20 cellular contexts compared by ENCODE assay signal in the genomic region with DNA sequence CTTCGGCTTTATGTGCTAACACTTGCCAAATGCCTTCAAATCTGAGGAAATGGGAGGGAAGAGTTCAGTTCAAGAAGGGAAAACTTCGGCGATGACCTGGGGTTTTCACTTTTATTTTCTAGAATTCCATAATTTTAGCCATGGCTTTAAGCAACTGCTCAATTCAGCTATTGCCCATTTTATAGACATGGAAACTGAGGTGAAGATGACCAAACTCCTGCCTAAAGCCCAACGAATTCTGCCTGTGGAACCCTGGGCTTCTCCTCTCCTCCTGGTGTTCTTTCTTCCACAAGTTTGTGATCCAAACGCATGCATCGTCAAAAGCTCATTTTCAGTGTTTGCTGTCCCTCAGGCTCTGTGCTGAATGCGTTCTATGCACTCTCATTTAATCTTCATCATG. TPM values are rescaled to one million over a fixed set of nuclear protein-coding genes. Genes with fewer than 3 reads are reported as not detected.
A peak's percentile ranks its signal among the peaks of the same experiment; 100 is the strongest.
DNase-seq lines count a peak whose midpoint lies in the region; ATAC-seq, FAIRE-seq and TF ChIP-seq lines count a peak whose summit lies in the region.
"Had no signal": no experiment of that assay in that cellular context is flagged by ENCODE, and none has a peak within 500 bp of the region (broad histone marks: within the 10 kb centered on the region; RNA-seq: fewer than 3 reads in every experiment).

No MANE protein-coding gene starts in this region.

- CTCF ChIA-PET in HepG2 (lab: Yijun Ruan, JAX; ENCODE audit: low intra/inter-chr PET ratio, low total read pairs): no interaction called here
- CTCF ChIA-PET in K562 (lab: Yijun Ruan, JAX; ENCODE audit: low intra/inter-chr PET ratio): no interaction called here

- POLR2A ChIA-PET in HepG2 (lab: Yijun Ruan, JAX) (interaction anchor here (0.6 kb wide), 1 partner anchor 178 kb away, joined by 3 read pairs; no protein-coding TSS in a partner anchor), K562 (lab: Yijun Ruan, JAX) (no interaction called here)

- H3K79me2 ChIP-seq in HepG2 (ENCODE audit: insufficient read depth, low read length): no peaks in the 10 kb centered on the region
- no peaks in the 10 kb centered on the region for H3K79me2 ChIP-seq in K562 (ENCODE audit: control insufficient read depth, insufficient read depth, low read length)

- peak; percentile 40 for FAIRE-seq in HepG2 (lab: Jason Lieb, UNC)
- FAIRE-seq in K562 (lab: Jason Lieb, UNC): no peak
- FAIRE-seq: GM12892, GM18507, H54 had no signal

- TF ChIP-seq EP300 in HepG2 (IDR thresholded peaks at IDR 0.05; ENCODE audit: low read depth in 2 of 2, low read length in 2 of 2) (no peak), HepG2 (CRISPR knock-in tag; IDR thresholded peaks at IDR 0.05; ENCODE audit: borderline replicate concordance) (no peak), K562 (IDR thresholded peaks at IDR 0.05; ENCODE audit: low read length) (no peak)

- 83 to 89% methylated on average over 7 of the region's 7 CpGs for WGBS in heart right ventricle, 2 donors
- WGBS in HepG2 (ENCODE audit: low lambda C conversion rate): 66% methylated on average over 7 of the region's 7 CpGs
- 65% methylated on average over 7 of the region's 7 CpGs for WGBS in right lobe of liver (ENCODE audit: insufficient coverage, low coverage, low lambda C conversion rate, missing lambda C conversion rate)
- 0% methylated on average over 7 of the region's 7 CpGs for WGBS in K562 (ENCODE audit: insufficient coverage, low coverage, missing lambda C conversion rate)

- peak overlapping the region in 7 of 10 donors; percentile 42 to 83 (median 71) for H3K27ac ChIP-seq in heart right ventricle
- no peak overlapping the region for H3K27ac ChIP-seq in HepG2 (ENCODE audit: extremely low read length, insufficient read depth, low read length)
- H3K27ac ChIP-seq in right lobe of liver: no peak overlapping the region
- H3K27ac ChIP-seq in K562 (ENCODE audit: extremely low read depth, low read depth, low read length): no peak overlapping the region
- peak overlapping the region; percentile 27 for H3K27ac ChIP-seq in vagina
- no peak overlapping the region for H3K27ac ChIP-seq in upper lobe of right lung

- H3K9me3 ChIP-seq in heart right ventricle (no peaks in the 10 kb centered on the region), HepG2 (ENCODE audit: low read length) (no peaks in the 10 kb centered on the region), right lobe of liver (no peaks in the 10 kb centered on the region), K562 (replicated peaks; ENCODE audit: control insufficient read depth, insufficient read depth, low read depth, low read length) (no peaks in the 10 kb centered on the region), vagina (no peaks in the 10 kb centered on the region), upper lobe of right lung (no peaks in the 10 kb centered on the region)
- H3K9me3 ChIP-seq: BE2C had no signal

- intact Hi-C loops in heart right ventricle (cut with DNase I): no loop called here
- intact Hi-C loops in Right ventricle myocardium inferior (cut with DNase I): no loop called here
- intact Hi-C loops in HepG2 (cut with micrococcal nuclease; ENCODE audit: unreplicated experiment): no loop called here
- intact Hi-C loops in right lobe of liver (cut with DNase I): no loop called here
- intact Hi-C loops in K562 (cut with micrococcal nuclease): no loop called here
- intact Hi-C loops in vagina (cut with DNase I): no loop called here
- intact Hi-C loops in upper lobe of right lung (cut with DNase I): no loop called here

- H3K27me3 ChIP-seq in heart right ventricle (no peaks in the 10 kb centered on the region), HepG2 (ENCODE audit: control insufficient read depth in 1 of 2, insufficient read depth in 2 of 2, low read length in 2 of 2) (no peaks in the 10 kb centered on the region), right lobe of liver (no peaks in the 10 kb centered on the region), K562 (ENCODE audit: control insufficient read depth in 2 of 2, insufficient read depth in 2 of 2, low read length in 2 of 2) (peaks cover 2 to 30% of the 10 kb centered on the region in 2 experiments; a peak in 4 of 5 replicates), vagina (no peaks in the 10 kb centered on the region), upper lobe of right lung (no peaks in the 10 kb centered on the region)
- H3K27me3 ChIP-seq: BE2C had no signal

- no peak for ATAC-seq in heart right ventricle
- ATAC-seq in Right ventricle myocardium inferior: no peak
- no peak for ATAC-seq in HepG2
- no peak for ATAC-seq in right lobe of liver
- ATAC-seq in K562: no peak
- ATAC-seq in left lobe of liver: no peak
- ATAC-seq in upper lobe of right lung: no peak
- ATAC-seq: GM23338 had no signal

- DNase-seq in heart right ventricle: no peak
- DNase-seq in Right ventricle myocardium inferior (ENCODE audit: missing footprints): no peak
- DNase-seq in HepG2 (ENCODE audit: low spot score): no peak
- DNase-seq in right lobe of liver: no peak
- DNase-seq in K562 (ENCODE audit: extremely low read depth in 1 of 4, low spot score in 3 of 4): no peak
- no peak for DNase-seq in vagina (ENCODE audit: extremely low spot score in 2 of 2)
- no peak for DNase-seq in left lobe of liver (ENCODE audit: low spot score)
- no peak for DNase-seq in upper lobe of right lung
- DNase-seq: ACHN; CD4-positive, alpha-beta memory T cell; DMS153; DMS79; GDM1; HCEC 1CT had no signal

- no peaks in the 10 kb centered on the region for H4K20me1 ChIP-seq in HepG2 (ENCODE audit: insufficient read depth, low read length)
- no peaks in the 10 kb centered on the region for H4K20me1 ChIP-seq in K562 (replicated peaks; ENCODE audit: control insufficient read depth, insufficient read depth, low read length)

- no peak overlapping the region for H2AFZ ChIP-seq in HepG2 (ENCODE audit: low read length)
- H2AFZ ChIP-seq in K562 (ENCODE audit: low read depth, low read length): no peak overlapping the region
- H2AFZ ChIP-seq: GM23338 had no signal

- H3K9ac ChIP-seq in HepG2 (ENCODE audit: insufficient read depth, low read depth, low read length): no peak overlapping the region
- H3K9ac ChIP-seq in K562 (ENCODE audit: insufficient read depth in 1 of 2, low read depth in 2 of 2, low read length in 2 of 2): no peak overlapping the region

- TF ChIP-seq POLR2A in HepG2 (IDR thresholded peaks at IDR 0.05; ENCODE audit: insufficient read depth in 1 of 2, low read depth in 2 of 2, low read length in 2 of 2) (no peak), right lobe of liver (IDR thresholded peaks at IDR 0.05) (no peak), K562 (conservative IDR thresholded peaks at IDR 0.05) (no peak), vagina (IDR thresholded peaks at IDR 0.05) (no peak)

- H3K4me3 ChIP-seq in heart right ventricle (no peak overlapping the region), HepG2 (replicated peaks in 1 of 3; ENCODE audit: insufficient read depth in 1 of 3, low read depth in 2 of 3, low read length in 3 of 3) (no peak overlapping the region), right lobe of liver (no peak overlapping the region), K562 (no peak overlapping the region), vagina (no peak overlapping the region), upper lobe of right lung (no peak overlapping the region)
- H3K4me3 ChIP-seq: GM23338 had no signal

- BruUV-seq in HepG2 (replicated peaks; lab: Mats Ljungman, UMichigan): no TSS peak
- BruUV-seq in K562 (replicated peaks; lab: Mats Ljungman, UMichigan): no TSS peak

- in situ Hi-C loops in HepG2 (cut with HindIII; ENCODE audit: extremely low pct_ligation_motif_present, low pct_unique_long_range_greater_than_20kb): no loop called here
- in situ Hi-C loops in K562 (cut with MboI): no loop called here

- TF ChIP-seq CTCF in heart right ventricle (IDR thresholded peaks at IDR 0.05): no peak
- no peak for TF ChIP-seq CTCF in HepG2 (CRISPR knock-in tag; IDR thresholded peaks at IDR 0.05)
- no peak for TF ChIP-seq CTCF in right lobe of liver (IDR thresholded peaks at IDR 0.05)
- no peak for TF ChIP-seq CTCF in K562 (IDR thresholded peaks at IDR 0.05 in 2 of 3, conservative IDR thresholded peaks at IDR 0.05 in 1 of 3; ENCODE audit: insufficient read depth in 2 of 3, low read depth in 1 of 3, low read length in 3 of 3)
- no peak for TF ChIP-seq CTCF in vagina (IDR thresholded peaks at IDR 0.05)
- no peak for TF ChIP-seq CTCF in upper lobe of right lung (IDR thresholded peaks at IDR 0.05)

- H3K36me3 ChIP-seq in heart right ventricle (no peaks in the 10 kb centered on the region), HepG2 (replicated peaks in 1 of 2; ENCODE audit: control insufficient read depth in 1 of 2, insufficient read depth in 2 of 2, low read length in 2 of 2) (no peaks in the 10 kb centered on the region), right lobe of liver (no peaks in the 10 kb centered on the region), K562 (ENCODE audit: control insufficient read depth, insufficient read depth, low read length) (no peaks in the 10 kb centered on the region), vagina (no peaks in the 10 kb centered on the region), upper lobe of right lung (no peaks in the 10 kb centered on the region)
- H3K36me3 ChIP-seq: BE2C had no signal

- peaks cover 0 to 15% (median 2%) of the 10 kb centered on the region in 9 donors for H3K4me1 ChIP-seq in heart right ventricle
- H3K4me1 ChIP-seq in HepG2 (ENCODE audit: insufficient read depth, low read length): peaks cover 46% of the 10 kb centered on the region
- H3K4me1 ChIP-seq in right lobe of liver: no peaks in the 10 kb centered on the region
- H3K4me1 ChIP-seq in K562 (replicated peaks in 1 of 2; ENCODE audit: control insufficient read depth in 2 of 2, insufficient read depth in 2 of 2, low read length in 2 of 2): peaks cover 0 to 2% of the 10 kb centered on the region in 2 experiments; a peak in 1 of 5 replicates
- H3K4me1 ChIP-seq in vagina: peaks cover 28% of the 10 kb centered on the region
- no peaks in the 10 kb centered on the region for H3K4me1 ChIP-seq in upper lobe of right lung

- H3K4me2 ChIP-seq in HepG2 (ENCODE audit: low read depth, low read length): no peak overlapping the region
- no peak overlapping the region for H3K4me2 ChIP-seq in K562 (ENCODE audit: insufficient read depth, low read length)
- H3K4me2 ChIP-seq: GM23338 had no signal

- TF ChIP-seq RAD21 in HepG2 (CRISPR knock-in tag; IDR thresholded peaks at IDR 0.05): no peak
- TF ChIP-seq RAD21 in K562 (CRISPR knock-in tag; conservative IDR thresholded peaks at IDR 0.05 in 1 of 2, IDR thresholded peaks at IDR 0.05 in 1 of 2): no peak

- H3K9me1 ChIP-seq in K562 (ENCODE audit: control insufficient read depth, insufficient read depth, low read length): no peaks in the 10 kb centered on the region

RNA-seq across cellular contexts. Expression of a gene that starts 49.4 kb away (rescaled TPM):
- 100 to 1,000 TPM; 336 to 821 (median 630) TPM for total RNA-seq in heart right ventricle
- 100 to 1,000 TPM; 286 to 507 TPM for polyA plus RNA-seq in heart right ventricle
- 337 TPM for total RNA-seq in Right ventricle myocardium inferior
- 1.6 and 1.7 TPM in 2 replicates for total RNA-seq in HepG2 (2016; rRNA removed; fragmentation: Illumina TruSeq; extraction: Trizol)
- 0.20 and 1.1 TPM in 2 replicates for total RNA-seq in HepG2 (2016; cell fraction: cytosol; rRNA removed; fragmentation: Illumina TruSeq; extraction: Trizol; ENCODE audit: low read depth)
- 1.5 and 2.0 TPM in 2 replicates for total RNA-seq in HepG2 (2016; cell fraction: insoluble cytoplasmic fraction; rRNA removed; fragmentation: Illumina TruSeq; extraction: Trizol)
- 1.7 and 1.8 TPM in 2 replicates for total RNA-seq in HepG2 (2016; cell fraction: membrane; rRNA removed; fragmentation: Illumina TruSeq; extraction: Trizol)
- total RNA-seq in HepG2 (2016; cell fraction: nucleus; rRNA removed; fragmentation: Illumina TruSeq; extraction: Trizol): 1.6 and 2.2 TPM in 2 replicates
- 1.8 and 2.7 TPM in 2 replicates for polyA plus RNA-seq in HepG2 (2011; rRNA removed)
- polyA plus RNA-seq in HepG2 (2011; cell fraction: cytosol; rRNA removed): 1.8 and 2.5 TPM in 2 replicates
- 17.0 and 17.7 TPM in 2 replicates for polyA plus RNA-seq in HepG2 (2011; cell fraction: nucleus; rRNA removed)
- 2.3 and 6.3 TPM in 2 replicates for polyA plus RNA-seq in HepG2 (2012)
- polyA plus RNA-seq in HepG2 (2016; cell fraction: cytosol; fragmentation: Illumina TruSeq; extraction: Trizol; ENCODE audit: low read depth): 0.41 and 0.49 TPM in 2 replicates
- polyA plus RNA-seq in HepG2 (2016; cell fraction: insoluble cytoplasmic fraction; fragmentation: Illumina TruSeq; extraction: Trizol; ENCODE audit: low read depth): 0.75 and 2.0 TPM in 2 replicates
- polyA plus RNA-seq in HepG2 (2016; cell fraction: membrane; fragmentation: Illumina TruSeq; extraction: Trizol; ENCODE audit: low read depth): 0.87 and 0.90 TPM in 2 replicates
- 2.5 TPM in 2 replicates for polyA plus RNA-seq in HepG2 (2016; cell fraction: nucleus; fragmentation: Illumina TruSeq; extraction: Trizol; ENCODE audit: insufficient read depth, low read depth)
- polyA minus RNA-seq in HepG2 (2011; rRNA and poly(A)+ RNA removed; ENCODE audit: low replicate concordance): 0.07 and 9.4 TPM in 2 replicates
- polyA minus RNA-seq in HepG2 (2011; cell fraction: cytosol; rRNA and poly(A)+ RNA removed): 1.2 and 1.8 TPM in 2 replicates
- 3.3 and 6.0 TPM in 2 replicates for polyA minus RNA-seq in HepG2 (2011; cell fraction: nucleus; rRNA and poly(A)+ RNA removed)
- total RNA-seq in right lobe of liver: 1 to 10 TPM in 4 of 6 experiments, under 1 TPM in 2; 0.76 to 2.9 (median 2.1) TPM
- total RNA-seq in K562 (2011; cell fraction: chromatin; rRNA removed; ENCODE audit: low replicate concordance): 1.3 and 1.9 TPM in 2 replicates
- 1.8 TPM in 2 replicates for total RNA-seq in K562 (2011; cell fraction: nucleolus; rRNA removed)
- 0.51 and 2.0 TPM in 2 replicates for total RNA-seq in K562 (2011; cell fraction: nucleoplasm; rRNA removed)
- total RNA-seq in K562 (2014; rRNA removed): 0.18 and 0.37 TPM in 2 replicates
- 0.22 and 0.62 TPM in 2 replicates for total RNA-seq in K562 (2014; rRNA removed; fragmentation: Illumina TruSeq; extraction: Trizol)
- total RNA-seq in K562 (2015; rRNA removed; fragmentation: Illumina TruSeq; extraction: Trizol): 0.14 and 0.26 TPM in 2 replicates
- total RNA-seq in K562 (2021): 0.85 and 0.95 TPM in 2 replicates
- polyA plus RNA-seq in K562 (2011; rRNA removed): 0.24 and 0.61 TPM in 2 replicates
- polyA plus RNA-seq in K562 (2011; cell fraction: cytosol; rRNA removed): 0.65 and 0.98 TPM in 2 replicates
- polyA plus RNA-seq in K562 (2011; cell fraction: nucleus; rRNA removed): 2.1 and 3.5 TPM in 2 replicates
- polyA plus RNA-seq in K562 (2012): 0.85 and 1.0 TPM in 2 replicates
- polyA plus RNA-seq in K562 (2014; fragmentation: Illumina TruSeq; extraction: Trizol): 0.14 and 0.28 TPM in 2 replicates
- under 1 TPM; 0.06 to 0.07 TPM for polyA plus RNA-seq in K562 (2014; fragmentation: Nextera tagmentation; extraction: Ambion mirVana)
- 0.53 and 0.81 TPM in 2 replicates for polyA plus RNA-seq in K562 (2014; rRNA removed)
- polyA minus RNA-seq in K562 (2011; rRNA and poly(A)+ RNA removed): 0.24 and 0.42 TPM in 2 replicates
- 1.4 TPM in 1 of 2 replicates, not detected in the other for polyA minus RNA-seq in K562 (2011; cell fraction: cytosol; rRNA and poly(A)+ RNA removed)
- polyA minus RNA-seq in K562 (2011; cell fraction: nucleus; rRNA and poly(A)+ RNA removed): 1.2 TPM in 2 replicates
- 128 TPM for total RNA-seq in vagina
- 2.4 TPM for total RNA-seq in left lobe of liver
- total RNA-seq in upper lobe of right lung: 48.1 TPM
- polyA plus RNA-seq: CD14-positive monocyte had no signal

RNA-seq across cellular contexts. Expression of a gene that starts 58.3 kb away (rescaled TPM):
- total RNA-seq in heart right ventricle (1 to 10 TPM; 4.0 to 8.8 (median 5.5) TPM), Right ventricle myocardium inferior (6.5 TPM), HepG2 (2016; rRNA removed; fragmentation: Illumina TruSeq; extraction: Trizol) (19.3 and 28.4 TPM in 2 replicates), right lobe of liver (1 to 10 TPM in 4 of 6 experiments, under 1 TPM in 2; 0.68 to 3.3 (median 1.2) TPM), K562 (2014; rRNA removed) (18.1 and 18.3 TPM in 2 replicates), K562 (2014; rRNA removed; fragmentation: Illumina TruSeq; extraction: Trizol) (24.9 and 25.7 TPM in 2 replicates), K562 (2015; rRNA removed; fragmentation: Illumina TruSeq; extraction: Trizol) (26.7 and 27.0 TPM in 2 replicates), K562 (2021) (17.8 and 22.5 TPM in 2 replicates), vagina (7.4 TPM), left lobe of liver (1.9 TPM), upper lobe of right lung (2.8 TPM)
- polyA plus RNA-seq in heart right ventricle (10 to 100 TPM in 1 of 2 donors, 1 to 10 TPM in 1; 6.9 to 13.5 TPM), HepG2 (2011; rRNA removed) (5.4 and 6.5 TPM in 2 replicates), K562 (2011; rRNA removed) (18.6 and 24.6 TPM in 2 replicates), K562 (2014; fragmentation: Illumina TruSeq; extraction: Trizol) (27.7 and 31.9 TPM in 2 replicates), K562 (2014; fragmentation: Nextera tagmentation; extraction: Ambion mirVana) (10 to 100 TPM; 25.4 to 28.1 TPM), K562 (2014; rRNA removed) (17.8 and 20.6 TPM in 2 replicates)
- total RNA-seq in HepG2 (2016; cell fraction: cytosol; rRNA removed; fragmentation: Illumina TruSeq; extraction: Trizol; ENCODE audit: low read depth): 4.4 and 4.7 TPM in 2 replicates
- total RNA-seq in HepG2 (2016; cell fraction: insoluble cytoplasmic fraction; rRNA removed; fragmentation: Illumina TruSeq; extraction: Trizol): 20.6 and 28.8 TPM in 2 replicates
- total RNA-seq in HepG2 (2016; cell fraction: membrane; rRNA removed; fragmentation: Illumina TruSeq; extraction: Trizol): 12.4 TPM in 2 replicates
- total RNA-seq in HepG2 (2016; cell fraction: nucleus; rRNA removed; fragmentation: Illumina TruSeq; extraction: Trizol): 10.8 and 11.4 TPM in 2 replicates
- 4.5 and 4.8 TPM in 2 replicates for polyA plus RNA-seq in HepG2 (2011; cell fraction: cytosol; rRNA removed)
- polyA plus RNA-seq in HepG2 (2011; cell fraction: nucleus; rRNA removed): 2.4 and 3.0 TPM in 2 replicates
- 2.6 and 4.9 TPM in 2 replicates for polyA plus RNA-seq in HepG2 (2012)
- polyA plus RNA-seq in HepG2 (2016; cell fraction: cytosol; fragmentation: Illumina TruSeq; extraction: Trizol; ENCODE audit: low read depth): 2.3 and 2.7 TPM in 2 replicates
- polyA plus RNA-seq in HepG2 (2016; cell fraction: insoluble cytoplasmic fraction; fragmentation: Illumina TruSeq; extraction: Trizol; ENCODE audit: low read depth): 32.3 and 33.0 TPM in 2 replicates
- polyA plus RNA-seq in HepG2 (2016; cell fraction: membrane; fragmentation: Illumina TruSeq; extraction: Trizol; ENCODE audit: low read depth): 5.0 and 6.1 TPM in 2 replicates
- 13.6 and 14.2 TPM in 2 replicates for polyA plus RNA-seq in HepG2 (2016; cell fraction: nucleus; fragmentation: Illumina TruSeq; extraction: Trizol; ENCODE audit: insufficient read depth, low read depth)
- 6.5 and 30.3 TPM in 2 replicates for polyA minus RNA-seq in HepG2 (2011; rRNA and poly(A)+ RNA removed; ENCODE audit: low replicate concordance)
- 2.4 and 3.4 TPM in 2 replicates for polyA minus RNA-seq in HepG2 (2011; cell fraction: cytosol; rRNA and poly(A)+ RNA removed)
- polyA minus RNA-seq in HepG2 (2011; cell fraction: nucleus; rRNA and poly(A)+ RNA removed): 3.1 and 3.5 TPM in 2 replicates
- 14.3 and 15.6 TPM in 2 replicates for total RNA-seq in K562 (2011; cell fraction: chromatin; rRNA removed; ENCODE audit: low replicate concordance)
- 9.3 and 11.7 TPM in 2 replicates for total RNA-seq in K562 (2011; cell fraction: nucleolus; rRNA removed)
- 13.7 and 18.9 TPM in 2 replicates for total RNA-seq in K562 (2011; cell fraction: nucleoplasm; rRNA removed)
- polyA plus RNA-seq in K562 (2011; cell fraction: cytosol; rRNA removed): 14.0 and 17.9 TPM in 2 replicates
- 13.6 and 15.6 TPM in 2 replicates for polyA plus RNA-seq in K562 (2011; cell fraction: nucleus; rRNA removed)
- polyA plus RNA-seq in K562 (2012): 15.0 and 17.9 TPM in 2 replicates
- polyA minus RNA-seq in K562 (2011; rRNA and poly(A)+ RNA removed): 14.8 and 17.0 TPM in 2 replicates
- polyA minus RNA-seq in K562 (2011; cell fraction: cytosol; rRNA and poly(A)+ RNA removed): 6.7 and 9.9 TPM in 2 replicates
- 6.3 and 6.7 TPM in 2 replicates for polyA minus RNA-seq in K562 (2011; cell fraction: nucleus; rRNA and poly(A)+ RNA removed)

Comparison
In these comparisons a context has a peak if more than half of its experiments do, and no peak if none do; other contexts are left out.
1. H3K27ac ChIP-seq: peak in heart right ventricle (7 of 10) and vagina (single experiment); none in HepG2 (single experiment), right lobe of liver (0 of 3), K562 (single experiment) and upper lobe of right lung (single experiment).
2. RNA of a gene that starts 49.4 kb away (total RNA-seq): 336 to 821 TPM in heart right ventricle, 337 TPM in Right ventricle myocardium inferior (single experiment), 128 TPM in vagina (single experiment) and 48.1 TPM in upper lobe of right lung (single experiment); 2.4 TPM in left lobe of liver (single experiment), 0.76 to 2.9 TPM in right lobe of liver, 0.20 to 2.2 TPM in HepG2 and 0.14 to 2.0 TPM in K562; every median in the first group is over 10 times any median in the second.